13 cellular contexts compared by ENCODE assay signal in the genomic region with DNA sequence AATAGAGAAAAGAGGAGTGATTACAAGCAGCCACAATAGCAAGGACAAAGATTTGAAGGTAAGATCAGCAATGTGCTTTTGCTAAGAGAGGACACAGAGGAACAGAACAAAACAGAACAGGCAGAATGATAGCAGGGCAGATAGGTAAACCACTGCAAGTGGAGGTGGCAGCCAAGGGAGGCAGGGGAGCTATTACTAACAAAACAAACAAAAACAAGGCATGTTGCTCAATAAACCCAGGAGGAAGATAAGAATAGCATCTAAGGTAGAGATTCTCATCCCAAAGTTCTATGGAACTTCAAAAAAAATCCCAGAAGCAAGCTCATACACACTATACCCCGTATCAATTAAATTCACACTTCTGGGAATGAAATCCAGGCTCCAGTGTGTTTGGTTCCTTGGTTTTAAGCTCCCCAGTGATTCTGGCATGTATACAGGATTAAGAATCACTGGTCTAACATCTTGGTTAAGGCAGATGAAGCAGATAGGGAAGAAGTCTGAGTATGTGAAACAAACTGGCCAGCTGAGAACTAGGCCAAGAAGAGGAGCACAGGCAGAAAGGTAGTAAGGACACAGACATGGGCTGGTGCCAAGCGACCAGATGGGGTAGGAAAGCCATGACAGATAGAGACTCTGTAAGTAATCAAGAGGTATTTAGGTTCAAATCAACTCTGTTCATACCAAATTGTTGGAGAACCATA.
DNase-seq lines count a peak whose midpoint lies in the region; ATAC-seq and TF ChIP-seq lines count a peak whose summit lies in the region.
"Had no signal": no experiment of that assay in that cellular context is flagged by ENCODE, and none has a peak within 500 bp of the region (broad histone marks: within the 10 kb centered on the region; RNA-seq: fewer than 3 reads in every experiment).

No MANE protein-coding gene starts in this region.

- whole genome bisulfite sequencing in gastroesophageal sphincter (ENCODE audit: low coverage in 1 of 2), 2 donors: 70 to 90% methylated on average over 2 of the region's 2 CpGs
- WGBS in stomach, 5 donors: 60 to 79% (median 72%) methylated on average over 2 of the region's 2 CpGs
- WGBS in suprapubic skin: 88% methylated on average over 2 of the region's 2 CpGs

- peaks cover 2% of the 10 kb centered on the region; the same call in 2 of the 3 replicates for H3K9me3 Mint-ChIP-seq in GM23338
- no peaks in the 10 kb centered on the region for H3K9me3 Mint-ChIP-seq in activated CD4-positive, alpha-beta T cell treated with anti-CD3 and anti-CD28 coated beads, Interleukin-2, amount 10 ng/mL, durations not matched to agents 7 days and 5 days

- H3F3A ChIP-seq in GM23338 (replicated peaks; ENCODE audit: low read depth): no peaks in the 10 kb centered on the region

- H3K9me3 ChIP-seq in gastroesophageal sphincter (no peaks in the 10 kb centered on the region), stomach (no peaks in the 10 kb centered on the region), suprapubic skin (no peaks in the 10 kb centered on the region)

- H3K4me1 Mint-ChIP-seq in GM23338: no peaks in the 10 kb centered on the region
- peaks cover 3% of the 10 kb centered on the region for H3K4me1 Mint-ChIP-seq in activated CD4-positive, alpha-beta T cell treated with anti-CD3 and anti-CD28 coated beads, Interleukin-2, amount 10 ng/mL, durations not matched to agents 7 days and 5 days
- H3K4me1 Mint-ChIP-seq: CD8-positive, alpha-beta memory T cell had no signal

- H3K79me2 ChIP-seq in GM23338 (replicated peaks; ENCODE audit: insufficient read depth): no peaks in the 10 kb centered on the region

- peak overlapping the region; percentile 49; the same call in 1 of the 2 replicates for H2AFZ ChIP-seq in GM23338

- H3K4me3 ChIP-seq in GM23338: no peak overlapping the region
- H3K4me3 ChIP-seq in gastroesophageal sphincter: no peak overlapping the region
- no peak overlapping the region for H3K4me3 ChIP-seq in stomach
- H3K4me3 ChIP-seq in suprapubic skin: no peak overlapping the region
- H3K4me3 ChIP-seq: SJCRH30 had no signal

- no peaks in the 10 kb centered on the region for H3K27me3 Mint-ChIP-seq in GM23338 (ENCODE audit: insufficient read depth, low read depth, poor library complexity)
- H3K27me3 Mint-ChIP-seq in activated CD4-positive, alpha-beta T cell treated with anti-CD3 and anti-CD28 coated beads, Interleukin-2, amount 10 ng/mL, durations not matched to agents 7 days and 5 days: peaks cover 13% of the 10 kb centered on the region

- DNase-seq in GM23338 (ENCODE audit: low spot score): no peak
- DNase-seq in amniotic epithelial cell (ENCODE audit: low read depth): peak; percentile 28
- DNase-seq in stomach: no peak
- no peak for DNase-seq in suprapubic skin (ENCODE audit: low spot score in 2 of 2)
- no peak for DNase-seq in activated CD4-positive, alpha-beta T cell treated with anti-CD3 and anti-CD28 coated beads, Interleukin-2, amount 10 ng/mL, durations not matched to agents 7 days and 5 days
- no peak for DNase-seq in HUDEP-2 (lab: John Stamatoyannopoulos, UW; ENCODE audit: unreplicated experiment in 76 of 76)
- DNase-seq: CD8-positive, alpha-beta memory T cell; H7; NCI-H1436; NCI-H2029 treated with DMSO at 0.1 percent for 48 hours; NCI-H510A; SJCRH30 had no signal

- CTCF ChIA-PET in activated CD4-positive, alpha-beta T cell treated with anti-CD3 and anti-CD28 coated beads, Interleukin-2, amount 10 ng/mL, durations not matched to agents 7 days and 5 days (lab: Charles Lee): interaction anchor here (0.8 kb wide), 1 partner anchor 1470 kb away, joined by 3 read pairs; no protein-coding TSS in a partner anchor

- no peaks in the 10 kb centered on the region for H4K20me1 ChIP-seq in GM23338 (replicated peaks; ENCODE audit: insufficient read depth)

- POLR2A ChIA-PET in activated CD4-positive, alpha-beta T cell treated with anti-CD3 and anti-CD28 coated beads, Interleukin-2, amount 10 ng/mL, durations not matched to agents 7 days and 5 days (lab: Charles Lee): no interaction called here

- H3K36me3 ChIP-seq in GM23338 (ENCODE audit: insufficient read depth) (no peaks in the 10 kb centered on the region), gastroesophageal sphincter (no peaks in the 10 kb centered on the region), stomach (no peaks in the 10 kb centered on the region), suprapubic skin (no peaks in the 10 kb centered on the region)
- H3K36me3 ChIP-seq: SJCRH30 had no signal

- no peak overlapping the region for H3K27ac Mint-ChIP-seq in GM23338
- H3K27ac Mint-ChIP-seq in activated CD4-positive, alpha-beta T cell treated with anti-CD3 and anti-CD28 coated beads, Interleukin-2, amount 10 ng/mL, durations not matched to agents 7 days and 5 days: no peak overlapping the region
- H3K27ac Mint-ChIP-seq: CD8-positive, alpha-beta memory T cell had no signal

- no peaks in the 10 kb centered on the region for H3K9me2 ChIP-seq in GM23338 (ENCODE audit: insufficient read depth)

- no peak for TF ChIP-seq POLR2A in gastroesophageal sphincter (IDR thresholded peaks at IDR 0.05)
- no peak for TF ChIP-seq POLR2A in stomach (IDR thresholded peaks at IDR 0.05)
- TF ChIP-seq POLR2A in suprapubic skin (IDR thresholded peaks at IDR 0.05): no peak

- H3K36me3 Mint-ChIP-seq in GM23338 (ENCODE audit: low read depth): no peaks in the 10 kb centered on the region
- no peaks in the 10 kb centered on the region for H3K36me3 Mint-ChIP-seq in activated CD4-positive, alpha-beta T cell treated with anti-CD3 and anti-CD28 coated beads, Interleukin-2, amount 10 ng/mL, durations not matched to agents 7 days and 5 days (ENCODE audit: low read depth)
- H3K36me3 Mint-ChIP-seq: CD8-positive, alpha-beta memory T cell had no signal

- H3K27ac ChIP-seq in GM23338 (ENCODE audit: low read depth) (no peak overlapping the region), gastroesophageal sphincter (peak overlapping the region in 3 of 4 donors; percentile 24 to 49 (median 48)), stomach (peak overlapping the region in 4 of 5 donors; percentile 1 to 44 (median 36)), suprapubic skin (no peak overlapping the region)
- H3K27ac ChIP-seq: SJCRH30 had no signal

- H3K4me2 ChIP-seq in GM23338: no peak overlapping the region

- no peaks in the 10 kb centered on the region for H3K27me3 ChIP-seq in GM23338 (ENCODE audit: insufficient read depth)
- no peaks in the 10 kb centered on the region for H3K27me3 ChIP-seq in gastroesophageal sphincter
- H3K27me3 ChIP-seq in stomach: no peaks in the 10 kb centered on the region
- no peaks in the 10 kb centered on the region for H3K27me3 ChIP-seq in suprapubic skin
- H3K27me3 ChIP-seq: SJCRH30 had no signal

- no peaks in the 10 kb centered on the region for H3K4me1 ChIP-seq in GM23338 (ENCODE audit: insufficient read depth)
- H3K4me1 ChIP-seq in gastroesophageal sphincter: peaks cover 0 to 19% (median 4%) of the 10 kb centered on the region in 3 donors
- H3K4me1 ChIP-seq in stomach: peaks cover 0 to 16% (median 1%) of the 10 kb centered on the region in 4 donors
- H3K4me1 ChIP-seq in suprapubic skin: no peaks in the 10 kb centered on the region

- TF ChIP-seq EP300 in gastroesophageal sphincter (IDR thresholded peaks at IDR 0.05): no peak
- no peak for TF ChIP-seq EP300 in stomach (IDR thresholded peaks at IDR 0.05)
- no peak for TF ChIP-seq EP300 in suprapubic skin (IDR thresholded peaks at IDR 0.05)

- intact Hi-C loops in stomach (cut with DNase I; ENCODE audit: low total_unique reads): no loop called here

- H3K4me3 Mint-ChIP-seq in GM23338: no peak overlapping the region
- H3K4me3 Mint-ChIP-seq in activated CD4-positive, alpha-beta T cell treated with anti-CD3 and anti-CD28 coated beads, Interleukin-2, amount 10 ng/mL, durations not matched to agents 7 days and 5 days: no peak overlapping the region
- H3K4me3 Mint-ChIP-seq: CD8-positive, alpha-beta memory T cell had no signal

- ATAC-seq in GM23338 (no peak), gastroesophageal sphincter (no peak)

- TF ChIP-seq CTCF in GM23338 (conservative IDR thresholded peaks at IDR 0.05; ENCODE audit: low read depth in 2 of 2) (no peak), gastroesophageal sphincter (IDR thresholded peaks at IDR 0.05) (no peak), stomach (IDR thresholded peaks at IDR 0.05) (no peak), suprapubic skin (IDR thresholded peaks at IDR 0.05) (no peak)

TF ChIP-seq in GM23338, 12 proteins besides CTCF, POLR2A, EP300 and RAD21 (continues in another document):
- TF ChIP-seq, protein P1, sequence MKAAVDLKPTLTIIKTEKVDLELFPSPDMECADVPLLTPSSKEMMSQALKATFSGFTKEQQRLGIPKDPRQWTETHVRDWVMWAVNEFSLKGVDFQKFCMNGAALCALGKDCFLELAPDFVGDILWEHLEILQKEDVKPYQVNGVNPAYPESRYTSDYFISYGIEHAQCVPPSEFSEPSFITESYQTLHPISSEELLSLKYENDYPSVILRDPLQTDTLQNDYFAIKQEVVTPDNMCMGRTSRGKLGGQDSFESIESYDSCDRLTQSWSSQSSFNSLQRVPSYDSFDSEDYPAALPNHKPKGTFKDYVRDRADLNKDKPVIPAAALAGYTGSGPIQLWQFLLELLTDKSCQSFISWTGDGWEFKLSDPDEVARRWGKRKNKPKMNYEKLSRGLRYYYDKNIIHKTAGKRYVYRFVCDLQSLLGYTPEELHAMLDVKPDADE (IDR thresholded peaks at IDR 0.05): no peak
- no peak for TF ChIP-seq EZH2phosphoT487 (IDR thresholded peaks at IDR 0.05; ENCODE audit: unreplicated experiment)
- no peak for TF ChIP-seq POLR2AphosphoS5 (IDR thresholded peaks at IDR 0.05; ENCODE audit: low read depth)
- no peak for TF ChIP-seq EZH2 (IDR thresholded peaks at IDR 0.05; ENCODE audit: low read depth, unreplicated experiment)
- TF ChIP-seq CREB1 (CRISPR knock-in tag; IDR thresholded peaks at IDR 0.05; ENCODE audit: low read depth): no peak
- no peak for TF ChIP-seq ZNF331 (CRISPR knock-in tag; IDR thresholded peaks at IDR 0.05; ENCODE audit: low read depth)

Comparison
In these comparisons a context has a peak if more than half of its experiments do, and no peak if none do; other contexts are left out.
1. H3K27ac ChIP-seq: peak in gastroesophageal sphincter (3 of 4) and stomach (4 of 5); none in GM23338 (single experiment) and suprapubic skin (single experiment).